17 cellular contexts compared by ENCODE assay signal in genomic region chr2:52895726-52896340, GRCh38.
"Had no signal": no experiment of that assay in that cellular context is flagged by ENCODE, and none has a peak within 500 bp of the region (broad histone marks: within the 10 kb centered on the region; RNA-seq: fewer than 3 reads in every experiment).

No MANE protein-coding gene starts in this region.

- H3K4me2 ChIP-seq: neural progenitor cell had no signal

- DNase-seq: effector memory CD8-positive, alpha-beta T cell; gastrocnemius medialis; left ventricle myocardium inferior; lower lobe of right lung; pancreas; sigmoid colon; stimulated activated CD4-positive, alpha-beta T cell treated with anti-CD3 and anti-CD28 coated beads, Interleukin-2, amount 100 ng/mL, for 24 hours; stimulated activated CD4-positive, alpha-beta T cell treated with anti-CD3 and anti-CD28 coated beads, Interleukin-4, amount 100 ng/mL, for 4 hours; stimulated activated naive B cell treated with anti-CD40 and anti-IgM and Interleukin-4, amounts not matched to agents 10 μg/mL and 1 μg/mL and 100 μg/mL, for 72 hours; stomach; substantia nigra; trophoblast cell had no signal

- H3K27ac ChIP-seq: epithelial cell of prostate, esophagus muscularis mucosa, gastrocnemius medialis, left ventricle myocardium inferior, lower lobe of right lung, neural progenitor cell, pancreas, prostate gland, sigmoid colon, skin epidermis, stomach had no signal

- H3K4me1 ChIP-seq: esophagus muscularis mucosa, gastrocnemius medialis, left ventricle myocardium inferior, lower lobe of right lung, pancreas, prostate gland, sigmoid colon, stomach had no signal

- H2AFZ ChIP-seq: neural progenitor cell had no signal

- H3K4me3 ChIP-seq: esophagus muscularis mucosa, gastrocnemius medialis, left ventricle myocardium inferior, lower lobe of right lung, neural progenitor cell, pancreas, prostate gland, sigmoid colon, skin epidermis, stomach had no signal

- H3K27me3 ChIP-seq: esophagus muscularis mucosa, gastrocnemius medialis, neural progenitor cell, pancreas, sigmoid colon, stomach had no signal

- H3K9me3 ChIP-seq: pancreas, prostate gland had no signal

- H3K36me3 ChIP-seq: esophagus muscularis mucosa, gastrocnemius medialis, left ventricle myocardium inferior, lower lobe of right lung, neural progenitor cell, pancreas, prostate gland, sigmoid colon, stomach had no signal
